18 cellular contexts compared by ENCODE assay signal in genomic region chr20:53142651-53143177, GRCh38.
DNase-seq lines count a peak whose midpoint lies in the region; ATAC-seq and TF ChIP-seq lines count a peak whose summit lies in the region.
"Had no signal": no experiment of that assay in that cellular context is flagged by ENCODE, and none has a peak within 500 bp of the region (broad histone marks: within the 10 kb centered on the region; RNA-seq: fewer than 3 reads in every experiment).

No MANE protein-coding gene starts in this region.

- H4K20me1 ChIP-seq in MM.1S (ENCODE audit: insufficient read depth, low read length) (no peaks in the 10 kb centered on the region), OCI-LY7 (ENCODE audit: insufficient read depth, low read length) (no peaks in the 10 kb centered on the region)

- TF ChIP-seq POLR2A in spleen (IDR thresholded peaks at IDR 0.05) = no peak

- H3K36me3 Mint-ChIP-seq in activated T-cell treated with anti-CD3 and anti-CD28 coated beads, Interleukin-2, amount 50 U/mL, for 4 hours (ENCODE audit: insufficient read depth) = peaks cover 3% of the 10 kb centered on the region
- H3K36me3 Mint-ChIP-seq: CD4-positive, CD25-positive, alpha-beta regulatory T cell had no signal

- BruUV-seq in OCI-LY7 (replicated peaks; lab: Mats Ljungman, UMichigan) = no TSS peak

- no peaks in the 10 kb centered on the region for H3K79me2 ChIP-seq in MM.1S (ENCODE audit: low read length)
- H3K79me2 ChIP-seq in OCI-LY7 (ENCODE audit: insufficient read depth, low read depth, low read length) = no peaks in the 10 kb centered on the region

- no peak overlapping the region for H3K9ac ChIP-seq in MM.1S (ENCODE audit: low read length)
- H3K9ac ChIP-seq: SK-N-SH had no signal

- H2AFZ ChIP-seq in MM.1S (ENCODE audit: low read length) (0 out of 2 replicates have a peak overlapping the region, but pooled peaks have one; percentile 13), OCI-LY7 (ENCODE audit: low read length) (peak overlapping the region; percentile 81; the same call in 1 of the 2 replicates)

- H3K9me3 ChIP-seq in MM.1S (replicated peaks; ENCODE audit: insufficient read depth, low read length) (no peaks in the 10 kb centered on the region), OCI-LY7 (ENCODE audit: low read length) (peaks cover 10% of the 10 kb centered on the region), spleen (no peaks in the 10 kb centered on the region)
- H3K9me3 ChIP-seq: SK-N-SH had no signal

- H3K4me1 ChIP-seq in MM.1S (ENCODE audit: low read length) (peaks cover 23% of the 10 kb centered on the region), OCI-LY7 (ENCODE audit: insufficient read depth, low read length, poor library complexity, severe bottlenecking) (peaks cover 33% of the 10 kb centered on the region), spleen (peaks cover 0 to 12% (median 0%) of the 10 kb centered on the region in 6 donors)

- peaks cover 4% of the 10 kb centered on the region for H3K27me3 Mint-ChIP-seq in activated T-cell treated with anti-CD3 and anti-CD28 coated beads, Interleukin-2, amount 50 U/mL, for 4 hours (ENCODE audit: low read depth)
- H3K27me3 Mint-ChIP-seq: CD4-positive, CD25-positive, alpha-beta regulatory T cell had no signal

- no peak overlapping the region for H3K4me3 Mint-ChIP-seq in activated T-cell treated with anti-CD3 and anti-CD28 coated beads, Interleukin-2, amount 50 U/mL, for 4 hours
- H3K4me3 Mint-ChIP-seq: B cell; CD4-positive, CD25-positive, alpha-beta regulatory T cell; IgD-negative memory B cell had no signal

- no peaks in the 10 kb centered on the region for H3K9me3 Mint-ChIP-seq in activated T-cell treated with anti-CD3 and anti-CD28 coated beads, Interleukin-2, amount 50 U/mL, for 4 hours
- H3K9me3 Mint-ChIP-seq: IgD-negative memory B cell had no signal

- no peak overlapping the region for H3K4me2 ChIP-seq in MM.1S (ENCODE audit: low read depth, low read length)
- H3K4me2 ChIP-seq in OCI-LY7 (ENCODE audit: low read length) = no peak overlapping the region
- H3K4me2 ChIP-seq: SK-N-SH had no signal

- CTCF ChIA-PET in OCI-LY7 (lab: Charles Lee; ENCODE audit: unreplicated experiment) (no interaction called here), HEK293T (lab: Yijun Ruan, JAX) (no interaction called here)

- intact Hi-C loops in OCI-LY7 (cut with micrococcal nuclease; ENCODE audit: unreplicated experiment) = no loop called here
- intact Hi-C loops in left cardiac atrium (cut with DNase I) = no loop called here
- intact Hi-C loops in spleen (cut with DNase I; ENCODE audit: low total_unique reads) = no loop called here

- WGBS in spleen, 5 donors = 75 to 91% (median 83%) methylated on average over 9 of the region's 9 CpGs

- H3K27ac ChIP-seq in MM.1S (ENCODE audit: low read length) = no peak overlapping the region
- H3K27ac ChIP-seq in OCI-LY7 (ENCODE audit: low read depth, low read length, poor library complexity, severe bottlenecking) = no peak overlapping the region
- H3K27ac ChIP-seq in spleen = peak overlapping the region in 6 of 8 donors; percentile 19 to 58 (median 41)

- ATAC-seq in left cardiac atrium = peak in 1 of 2 donors; percentile 57
- ATAC-seq in activated T-cell treated with anti-CD3 and anti-CD28 coated beads, Interleukin-2, amount 50 U/mL, for 4 hours = no peak
- ATAC-seq: Panc1 had no signal

- H3K4me3 ChIP-seq in MM.1S (ENCODE audit: low read length) = no peak overlapping the region
- no peak overlapping the region for H3K4me3 ChIP-seq in OCI-LY7 (ENCODE audit: low read depth, low read length, poor library complexity, severe bottlenecking)
- H3K4me3 ChIP-seq in spleen = no peak overlapping the region

- H3K9me2 ChIP-seq in MM.1S (replicated peaks; ENCODE audit: insufficient read depth, low read length) (no peaks in the 10 kb centered on the region), OCI-LY7 (ENCODE audit: insufficient read depth, low read length) (no peaks in the 10 kb centered on the region)
- H3K9me2 ChIP-seq: SK-N-SH had no signal

- POLR2A ChIA-PET in OCI-LY7 (lab: Charles Lee) = interaction anchor here (0.5 to 1.8 kb wide), 5 partner anchors 12 to 196 kb away, joined by 3 to 4 read pairs (median 3); no protein-coding TSS in a partner anchor
- POLR2A ChIA-PET in HEK293T (lab: Yijun Ruan, JAX) = no interaction called here

- no peaks in the 10 kb centered on the region for H3K27me3 ChIP-seq in MM.1S (replicated peaks; ENCODE audit: insufficient read depth, low read length)
- no peaks in the 10 kb centered on the region for H3K27me3 ChIP-seq in spleen (replicated peaks in 1 of 7)

- TF ChIP-seq CTCF in MM.1S (IDR thresholded peaks at IDR 0.05; ENCODE audit: low read length) (no peak), OCI-LY7 (conservative IDR thresholded peaks at IDR 0.05; ENCODE audit: low read length) (no peak), spleen (IDR thresholded peaks at IDR 0.05 in 8 of 11, conservative IDR thresholded peaks at IDR 0.05 in 3 of 11) (no peak)

- H3K36me3 ChIP-seq in MM.1S (replicated peaks; ENCODE audit: insufficient read depth, low read length) (no peaks in the 10 kb centered on the region), OCI-LY7 (ENCODE audit: insufficient read depth, low read length) (no peaks in the 10 kb centered on the region), spleen (no peaks in the 10 kb centered on the region)

- H3K4me1 Mint-ChIP-seq in activated T-cell treated with anti-CD3 and anti-CD28 coated beads, Interleukin-2, amount 50 U/mL, for 4 hours (ENCODE audit: low read depth) = peaks cover 52% of the 10 kb centered on the region

- no peak for DNase-seq in MM.1S
- no peak for DNase-seq in OCI-LY7 (ENCODE audit: low spot score)
- peak; percentile 36 for DNase-seq in left cardiac atrium
- DNase-seq in spleen = no peak
- no peak for DNase-seq in activated T-cell treated with anti-CD3 and anti-CD28 coated beads, Interleukin-2, amount 50 U/mL, for 4 hours
- no peak for DNase-seq in T-helper 9 cell
- DNase-seq in HEK293T (ENCODE audit: extremely low spot score) = no peak
- DNase-seq: DMS53, H7, NCI-H1417, NCI-H1930, NCI-H2171, NCI-H446 treated with DMSO at 0.1 percent for 48 hours, SK-N-SH had no signal

- peaks cover 17% of the 10 kb centered on the region for H3F3A ChIP-seq in MM.1S (ENCODE audit: insufficient read depth, low read length)

TF ChIP-seq in HEK293T, 16 proteins besides CTCF, POLR2A, EP300 and RAD21:
- TF ChIP-seq ELF4 (IDR thresholded peaks at IDR 0.05) (no peak), NFRKB (IDR thresholded peaks at IDR 0.05) (no peak), BHLHE40 (IDR thresholded peaks at IDR 0.05; ENCODE audit: borderline replicate concordance) (no peak), FOXM1 (IDR thresholded peaks at IDR 0.05; ENCODE audit: borderline replicate concordance) (no peak), SP1 (IDR thresholded peaks at IDR 0.05) (no peak), CTBP1 (IDR thresholded peaks at IDR 0.05; ENCODE audit: borderline replicate concordance) (no peak), ZNF384 (IDR thresholded peaks at IDR 0.05) (no peak), L3MBTL2 (conservative IDR thresholded peaks at IDR 0.05) (no peak), SUZ12 (IDR thresholded peaks at IDR 0.05) (no peak), PKNOX1 (IDR thresholded peaks at IDR 0.05) (no peak), ARNT (IDR thresholded peaks at IDR 0.05) (no peak), FOXA1 (IDR thresholded peaks at IDR 0.05) (no peak), TARDBP (IDR thresholded peaks at IDR 0.05) (no peak), HDGF (IDR thresholded peaks at IDR 0.05; ENCODE audit: borderline replicate concordance) (no peak), LEF1 (IDR thresholded peaks at IDR 0.05; ENCODE audit: borderline replicate concordance) (no peak)

Comparison
In these comparisons a context has a peak if more than half of its experiments do, and no peak if none do; other contexts are left out.
1. H3K27ac ChIP-seq: peak in spleen (6 of 8); none in MM.1S (single experiment) and OCI-LY7 (single experiment).